8 cellular contexts compared by ENCODE assay signal in genomic region chrX:63350551-63350950, GRCh38. TPM values are rescaled to one million over a fixed set of nuclear protein-coding genes. Genes with fewer than 3 reads are reported as not detected.
A peak's percentile ranks its signal among the peaks of the same experiment; 100 is the strongest.
DNase-seq lines count a peak whose midpoint lies in the region; ATAC-seq and TF ChIP-seq lines count a peak whose summit lies in the region.

No MANE protein-coding gene starts in this region.

- ATAC-seq in GM21390 (IDR thresholded peaks at IDR 0.05; ENCODE audit: unreplicated experiment), result peak; percentile 38

- H3K36me3 ChIP-seq in testis (ENCODE audit: low read depth, missing control alignments), result no peaks in the 10 kb centered on the region

- TF ChIP-seq CTCF in coronary artery (IDR thresholded peaks at IDR 0.05) (no peak), testis (IDR thresholded peaks at IDR 0.05) (no peak)

- H3K4me3 ChIP-seq in coronary artery, result peak overlapping the region; percentile 83
- H3K4me3 ChIP-seq in testis, result peak overlapping the region; percentile 51 to 70

- intact Hi-C loops in testis (cut with DNase I; ENCODE audit: low total_unique reads), result no loop called here

- TF ChIP-seq POLR2A in testis (IDR thresholded peaks at IDR 0.05), result no peak

- no peaks in the 10 kb centered on the region for H3K9me3 ChIP-seq in testis

- peak overlapping the region; percentile 54 to 87 for H3K27ac ChIP-seq in coronary artery
- no peak overlapping the region for H3K27ac ChIP-seq in testis

- DNase-seq in ELF-1 (ENCODE audit: low read depth, low spot score), result peak; percentile 62
- peak; percentile 13 for DNase-seq in HT1080 (ENCODE audit: low read depth)
- peak; percentile 40 for DNase-seq in SW480 (ENCODE audit: low spot score)
- DNase-seq in coronary artery (ENCODE audit: low spot score), result no peak
- DNase-seq in medulla oblongata (ENCODE audit: extremely low spot score), result peak; percentile 10
- DNase-seq in testis, result peak; percentile 22
- DNase-seq in NOMO-1 treated with DMSO at 0.1 percent for 48 hours (lab: John Stamatoyannopoulos, UW; ENCODE audit: unreplicated experiment), result no peak

- H3K27me3 ChIP-seq in testis, result no peaks in the 10 kb centered on the region

- no peaks in the 10 kb centered on the region for H3K4me1 ChIP-seq in testis

- 0% methylated on average over 10 to 15 of the region's 15 CpGs for WGBS in testis, 2 donors

RNA-seq across cellular contexts. Expression of gene SPIN4, which starts 0.6 kb away (rescaled TPM):
- 4.9 and 5.1 TPM in 2 replicates for total RNA-seq in HT1080 (2014; rRNA removed; shearing (Covaris generic))
- 12.2 and 14.8 TPM in 2 replicates for polyA plus RNA-seq in HT1080 (2015; cell fraction: cytosol; rRNA removed)
- 18.0 and 19.7 TPM in 2 replicates for polyA plus RNA-seq in HT1080 (2015; cell fraction: nucleus; rRNA removed)
- 1 to 10 TPM; 2.2 to 2.4 TPM for total RNA-seq in testis
- polyA plus RNA-seq in testis (ENCODE audit: insufficient read depth, low read depth, low replicate concordance), result 1.2 TPM

Comparison
In these comparisons a context has a peak if more than half of its experiments do, and no peak if none do; other contexts are left out.
1. DNase-seq: peak in ELF-1 (single experiment), HT1080 (single experiment), SW480 (single experiment), medulla oblongata (single experiment) and testis (single experiment); none in coronary artery (single experiment) and NOMO-1 treated with DMSO at 0.1 percent for 48 hours (single experiment).
2. H3K27ac ChIP-seq: peak in coronary artery (2 of 2); none in testis (0 of 2).